Comparison of ENCODE assay signal across 8 cellular contexts in genomic region chr4:16916719-16917337, GRCh38. TPM values are rescaled to one million over a fixed set of nuclear protein-coding genes. Genes with fewer than 3 reads are reported as not detected.
DNase-seq lines count a peak whose midpoint lies in the region; ATAC-seq and TF ChIP-seq lines count a peak whose summit lies in the region.

No MANE protein-coding gene starts in this region.

- DNase-seq in COLO829 (ENCODE audit: low spot score), result peak; percentile 28
- peak; percentile 88 for DNase-seq in OCI-M1 (lab: John Stamatoyannopoulos, UW)
- DNase-seq in activated T-cell treated with anti-CD3 and anti-CD28 coated beads for 24 hours (ENCODE audit: low read depth), result peak; percentile 68
- DNase-seq in foreskin keratinocyte, result peak; percentile 5 to 20
- peak; percentile 65 to 68 for DNase-seq in stimulated activated CD4-positive, alpha-beta T cell treated with anti-CD3 and anti-CD28 coated beads, Interleukin-15, amount 100 ng/mL, for 48 hours (ENCODE audit: low read depth in 2 of 2)
- DNase-seq in ureter (ENCODE audit: low spot score), result no peak

- H3K27me3 ChIP-seq in foreskin keratinocyte, result no peaks in the 10 kb centered on the region

- H3K4me1 ChIP-seq in foreskin keratinocyte, result no peaks in the 10 kb centered on the region

- no peak overlapping the region for H3K27ac ChIP-seq in foreskin keratinocyte

- ATAC-seq in GM19455 (IDR thresholded peaks at IDR 0.05; ENCODE audit: unreplicated experiment) (peak; percentile 92), HG03457 (IDR thresholded peaks at IDR 0.05; ENCODE audit: unreplicated experiment) (peak; percentile 99), foreskin keratinocyte (peak; percentile 84)

- peak; percentile 83 for TF ChIP-seq CTCF in foreskin keratinocyte (conservative IDR thresholded peaks at IDR 0.05)

RNA-seq across cellular contexts. Expression of gene LDB2, which starts 18.4 kb away (rescaled TPM):
- total RNA-seq in foreskin keratinocyte (not detected in 2 replicates), ureter (63.3 TPM)
- not detected in 2 replicates for polyA plus RNA-seq in foreskin keratinocyte

Comparison
In these comparisons a context has a peak if more than half of its experiments do, and no peak if none do; other contexts are left out.
1. RNA of gene LDB2, which starts 18.4 kb away (total RNA-seq): 63.3 TPM in ureter (single experiment); not detected in foreskin keratinocyte; every median in the first group is over 10 times any median in the second.
2. Peak in every context shown above with its lines, with median percentiles within 50 percentile points of each other: ATAC-seq.